In genomic region chr2:26805241-26805676, GRCh38 we compare ENCODE assay signal across 12 cellular contexts. TPM values are rescaled to one million over a fixed set of nuclear protein-coding genes. Genes with fewer than 3 reads are reported as not detected.
A peak's percentile ranks its signal among the peaks of the same experiment; 100 is the strongest.
DNase-seq lines count a peak whose midpoint lies in the region; ATAC-seq and TF ChIP-seq lines count a peak whose summit lies in the region.
"Had no signal": no experiment of that assay in that cellular context is flagged by ENCODE, and none has a peak within 500 bp of the region (broad histone marks: within the 10 kb centered on the region; RNA-seq: fewer than 3 reads in every experiment).

No MANE protein-coding gene starts in this region.

- H3K4me2 ChIP-seq in PC-3 (ENCODE audit: low read length) = no peak overlapping the region; the same call in 1 of the 2 replicates

- H3K27ac ChIP-seq in PC-3 (ENCODE audit: low read length) = peak overlapping the region; percentile 93

- H3K9me3 Mint-ChIP-seq in natural killer cell = no peaks in the 10 kb centered on the region

- peak; percentile 82 for ATAC-seq in PC-3
- no peak for ATAC-seq in HG02642 (IDR thresholded peaks at IDR 0.05; ENCODE audit: poor library complexity, unreplicated experiment)
- ATAC-seq in natural killer cell = no peak
- no peak for ATAC-seq in Right ventricle myocardium superior (ENCODE audit: poor library complexity)
- ATAC-seq: activated CD8-positive, alpha-beta memory T cell treated with anti-CD3 and anti-CD28 coated beads, Interleukin-2, amount 10 ng/mL, durations not matched to agents 7 days and 5 days had no signal

- BruUV-seq in PC-3 (replicated peaks; lab: Mats Ljungman, UMichigan) = no TSS peak

- no peak overlapping the region for H3K4me3 Mint-ChIP-seq in natural killer cell
- H3K4me3 Mint-ChIP-seq: activated CD8-positive, alpha-beta memory T cell treated with anti-CD3 and anti-CD28 coated beads, Interleukin-2, amount 10 ng/mL, durations not matched to agents 7 days and 5 days had no signal

- H2AFZ ChIP-seq in PC-3 (ENCODE audit: low read length) = peak overlapping the region; percentile 25; the same call in 1 of the 2 replicates

- POLR2A ChIA-PET in PC-3 (lab: Charles Lee; ENCODE audit: unreplicated experiment) = no interaction called here

- intact Hi-C loops in PC-3 (cut with micrococcal nuclease) (no loop called here), natural killer cell (cut with micrococcal nuclease) (no loop called here), Right ventricle myocardium superior (cut with DNase I) (no loop called here)

- no peaks in the 10 kb centered on the region for H3K27me3 Mint-ChIP-seq in natural killer cell (ENCODE audit: low read depth in 2 of 2)

- TF ChIP-seq CTCF in PC-3 (conservative IDR thresholded peaks at IDR 0.05; ENCODE audit: low read depth, low read length) (no peak), choroid plexus epithelial cell (conservative IDR thresholded peaks at IDR 0.05; ENCODE audit: low read depth, low read length) (no peak), natural killer cell (IDR thresholded peaks at IDR 0.05) (no peak)

- CTCF ChIA-PET in PC-3 (lab: Charles Lee) = no interaction called here

- H3K9ac ChIP-seq in PC-3 (ENCODE audit: low read length) = peak overlapping the region; percentile 63

- H3K27me3 ChIP-seq in PC-3 (ENCODE audit: low read length) = no peaks in the 10 kb centered on the region

- no peak overlapping the region for H3K27ac Mint-ChIP-seq in natural killer cell
- H3K27ac Mint-ChIP-seq: activated CD8-positive, alpha-beta memory T cell treated with anti-CD3 and anti-CD28 coated beads, Interleukin-2, amount 10 ng/mL, durations not matched to agents 7 days and 5 days had no signal

- H3F3A ChIP-seq in PC-3 (ENCODE audit: low read length, unreplicated experiment) = peaks cover 8% of the 10 kb centered on the region

- DNase-seq in ELF-1 (ENCODE audit: low read depth, low spot score) = peak; percentile 14
- DNase-seq in PC-3 = peak; percentile 95
- peak; percentile 61 for DNase-seq in choroid plexus epithelial cell (ENCODE audit: low read depth)
- DNase-seq in non-pigmented ciliary epithelial cell (ENCODE audit: low read depth) = peak; percentile 26
- no peak for DNase-seq in natural killer cell
- DNase-seq in NCI-H128 (lab: John Stamatoyannopoulos, UW; ENCODE audit: unreplicated experiment) = no peak
- DNase-seq in Right ventricle myocardium superior = no peak
- DNase-seq: activated CD8-positive, alpha-beta memory T cell treated with anti-CD3 and anti-CD28 coated beads, Interleukin-2, amount 10 ng/mL, durations not matched to agents 7 days and 5 days; aorta; DMS153; substantia nigra had no signal

- no peaks in the 10 kb centered on the region; the same call in 1 of the 2 replicates for H3K36me3 ChIP-seq in PC-3 (ENCODE audit: low read depth, low read length)

- H4K20me1 ChIP-seq in PC-3 (ENCODE audit: low read length) = no peaks in the 10 kb centered on the region

- no peaks in the 10 kb centered on the region for H3K36me3 Mint-ChIP-seq in natural killer cell

- peaks cover 15% of the 10 kb centered on the region for H3K4me1 ChIP-seq in PC-3 (ENCODE audit: insufficient read depth, low read length)

- no peak overlapping the region for H3K4me3 ChIP-seq in PC-3 (ENCODE audit: low read length)
- no peak overlapping the region for H3K4me3 ChIP-seq in choroid plexus epithelial cell (ENCODE audit: low read depth, low read length)

- H3K9me2 ChIP-seq in PC-3 (replicated peaks; ENCODE audit: low read length) = no peaks in the 10 kb centered on the region

- H3K9me3 ChIP-seq in PC-3 (ENCODE audit: low read length) = no peaks in the 10 kb centered on the region

- no peaks in the 10 kb centered on the region for H3K79me2 ChIP-seq in PC-3 (ENCODE audit: low read length)

- H3K4me1 Mint-ChIP-seq in natural killer cell = no peaks in the 10 kb centered on the region

RNA-seq across cellular contexts. Expression of gene CENPA, which starts 19.4 kb away (rescaled TPM):
- 40.8 and 42.4 TPM in 2 replicates for total RNA-seq in PC-3 (2014; rRNA removed)
- total RNA-seq in natural killer cell = under 1 TPM; 0.38 to 0.52 (median 0.50) TPM
- total RNA-seq in Right ventricle myocardium superior = 0.51 TPM

RNA-seq across cellular contexts. Expression of gene SLC35F6, which starts 41.2 kb away (rescaled TPM):
- 33.9 and 43.8 TPM in 2 replicates for total RNA-seq in PC-3 (2014; rRNA removed)
- 10 to 100 TPM; 30.0 to 35.6 (median 30.4) TPM for total RNA-seq in natural killer cell
- 18.3 TPM for total RNA-seq in Right ventricle myocardium superior

RNA-seq across cellular contexts. Expression of gene DPYSL5, which starts 42.7 kb away (rescaled TPM):
- not detected in 2 replicates for total RNA-seq in PC-3 (2014; rRNA removed)
- not detected for total RNA-seq in natural killer cell
- total RNA-seq in Right ventricle myocardium superior = not detected
- total RNA-seq: activated CD8-positive, alpha-beta memory T cell treated with anti-CD3 and anti-CD28 coated beads, Interleukin-2, amount 10 ng/mL, durations not matched to agents 7 days and 5 days; aorta had no signal

Comparison
In these comparisons a context has a peak if more than half of its experiments do, and no peak if none do; other contexts are left out.
1. DNase-seq: peak in ELF-1 (single experiment), PC-3 (single experiment), choroid plexus epithelial cell (single experiment) and non-pigmented ciliary epithelial cell (single experiment); none in natural killer cell (single experiment), NCI-H128 (single experiment) and Right ventricle myocardium superior (single experiment).
2. RNA of gene CENPA, which starts 19.4 kb away (total RNA-seq): 40.8 to 42.4 TPM in PC-3; 0.51 TPM in Right ventricle myocardium superior (single experiment) and 0.38 to 0.52 TPM in natural killer cell; every median in the first group is over 10 times any median in the second.